17 cellular contexts compared by ENCODE assay signal in the genomic region with DNA sequence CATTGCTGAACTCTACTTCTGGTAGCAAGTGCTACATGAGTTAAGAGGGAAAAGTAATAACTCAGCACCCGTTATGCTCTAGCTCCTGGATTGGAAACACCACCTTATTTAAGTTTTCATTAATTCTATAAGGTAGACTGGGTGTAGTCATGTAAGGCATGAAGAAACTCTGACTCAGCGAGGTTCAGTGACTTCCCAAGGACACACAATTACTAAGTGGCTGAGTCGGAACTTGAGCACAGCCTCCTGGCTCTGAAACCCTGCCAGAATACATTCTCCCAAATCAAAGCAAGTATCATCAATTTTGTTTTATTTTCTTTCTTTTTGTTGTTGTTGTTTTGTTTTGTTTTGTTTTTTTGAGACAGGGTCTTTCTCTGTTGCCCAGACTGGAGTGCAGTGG. TPM values are rescaled to one million over a fixed set of nuclear protein-coding genes. Genes with fewer than 3 reads are reported as not detected.
A peak's percentile ranks its signal among the peaks of the same experiment; 100 is the strongest.
DNase-seq lines count a peak whose midpoint lies in the region; TF ChIP-seq lines count a peak whose summit lies in the region.
"Had no signal": no experiment of that assay in that cellular context is flagged by ENCODE, and none has a peak within 500 bp of the region (broad histone marks: within the 10 kb centered on the region; RNA-seq: fewer than 3 reads in every experiment).

No MANE protein-coding gene starts in this region.

- peaks cover 10% of the 10 kb centered on the region; the same call in 1 of the 2 replicates for H3K27me3 Mint-ChIP-seq in HFFc6 (ENCODE audit: insufficient read depth)
- H3K27me3 Mint-ChIP-seq: CD4-positive, CD25-positive, alpha-beta regulatory T cell had no signal

- no peak overlapping the region for H3K27ac Mint-ChIP-seq in HFFc6
- H3K27ac Mint-ChIP-seq: CD4-positive, CD25-positive, alpha-beta regulatory T cell had no signal

- DNase-seq in A172 (ENCODE audit: low spot score): peak; percentile 23
- peak; percentile 28 for DNase-seq in HFFc6
- DNase-seq in amniotic epithelial cell (ENCODE audit: low read depth): peak; percentile 27
- peak; percentile 43 for DNase-seq in iris pigment epithelial cell (ENCODE audit: low read depth)
- DNase-seq in HT-29 (ENCODE audit: low spot score): no peak
- no peak for DNase-seq in medulla oblongata (ENCODE audit: extremely low spot score)
- no peak for DNase-seq in COR-L47 (lab: John Stamatoyannopoulos, UW)
- no peak for DNase-seq in activated CD8-positive, alpha-beta memory T cell treated with anti-CD3 and anti-CD28 coated beads for 24 hours
- DNase-seq: Calu3; CD4-positive, CD25-positive, alpha-beta regulatory T cell; H7; NCI-H1105 treated with DMSO at 0.1 percent for 48 hours; NCI-H1930; NCI-H2171; NCI-H774; Right ventricle myocardium superior; SK-N-SH had no signal

- no peak overlapping the region for H3K4me3 Mint-ChIP-seq in HFFc6
- H3K4me3 Mint-ChIP-seq: CD4-positive, CD25-positive, alpha-beta regulatory T cell had no signal

- peaks cover 12% of the 10 kb centered on the region for H3K36me3 Mint-ChIP-seq in HFFc6 (ENCODE audit: low read depth)
- H3K36me3 Mint-ChIP-seq: CD4-positive, CD25-positive, alpha-beta regulatory T cell had no signal

- H3K4me1 Mint-ChIP-seq in HFFc6 (ENCODE audit: low read depth): peaks cover 29% of the 10 kb centered on the region

- peaks cover 34% of the 10 kb centered on the region for H3K9me3 Mint-ChIP-seq in HFFc6

- TF ChIP-seq CTCF in HFFc6 (IDR thresholded peaks at IDR 0.05): no peak

RNA-seq across cellular contexts. Expression of a gene that starts 29.1 kb away (rescaled TPM):
- 102 and 118 TPM in 2 replicates for total RNA-seq in A172 (2014; rRNA removed; shearing (Covaris generic))
- total RNA-seq in HFFc6 (2021; fragmentation: NEBNext Ultra II Directional; extraction: Animal tissue kit (Norgen Biotek cat#: 25700)): 10 to 100 TPM; 21.3 to 27.2 (median 25.6) TPM
- 20.5 and 21.5 TPM in 2 replicates for total RNA-seq in HT-29 (2014; rRNA removed; shearing (Covaris generic))

Comparison
In these comparisons a context has a peak if more than half of its experiments do, and no peak if none do; other contexts are left out.
1. DNase-seq: peak in A172 (single experiment), HFFc6 (single experiment), amniotic epithelial cell (single experiment) and iris pigment epithelial cell (single experiment); none in HT-29 (single experiment), medulla oblongata (single experiment), COR-L47 (single experiment) and activated CD8-positive, alpha-beta memory T cell treated with anti-CD3 and anti-CD28 coated beads for 24 hours (single experiment).